ENCODE assay signal across 25 cellular contexts in the genomic region with DNA sequence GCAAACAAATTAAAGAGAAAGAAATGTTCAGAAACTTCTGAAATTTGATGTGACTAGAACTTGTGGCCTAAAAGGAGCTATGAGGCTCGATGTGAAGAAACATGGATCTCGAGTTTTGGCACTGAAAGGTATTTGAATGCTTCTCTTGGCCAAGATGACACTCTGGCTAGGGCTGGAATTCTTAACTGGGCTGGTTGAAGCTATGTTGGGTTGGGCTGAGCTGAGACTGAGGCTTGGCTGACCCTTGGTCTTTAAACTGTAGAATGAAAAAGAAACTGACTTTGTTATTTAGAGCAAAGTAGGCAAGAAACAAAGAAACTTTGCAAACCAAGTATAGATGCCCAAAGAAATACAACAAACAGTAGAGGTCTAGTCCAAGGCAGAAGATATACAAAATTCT. TPM values are rescaled to one million over a fixed set of nuclear protein-coding genes. Genes with fewer than 3 reads are reported as not detected.
DNase-seq lines count a peak whose midpoint lies in the region; ATAC-seq and TF ChIP-seq lines count a peak whose summit lies in the region.
"Had no signal": no experiment of that assay in that cellular context is flagged by ENCODE, and none has a peak within 500 bp of the region (broad histone marks: within the 10 kb centered on the region; RNA-seq: fewer than 3 reads in every experiment).

No MANE protein-coding gene starts in this region.

- BruUV-seq in mammary epithelial cell (replicated peaks; lab: Mats Ljungman, UMichigan): no TSS peak

- peaks cover 19% of the 10 kb centered on the region for H3K27me3 Mint-ChIP-seq in activated T-helper 2 cell treated with anti-CD3 and anti-CD28 coated beads, Interferon-gamma antibody, Interleukin-2, Interleukin-4, amounts not matched to agents 10 μg/mL and 5 μg/mL and 100 μg/mL, durations not matched to agents 14 hours and 24 hours and 36 hours (ENCODE audit: low read depth)

- 37 to 41% methylated on average over 2 of the region's 2 CpGs for WGBS in GM23248 (ENCODE audit: low coverage in 1 of 2, low lambda C conversion rate in 2 of 2, missing lambda C conversion rate in 2 of 2), 2 experiments
- 96% methylated on average over 2 of the region's 2 CpGs for WGBS in mammary epithelial cell (ENCODE audit: low coverage, missing lambda C conversion rate)

- TF ChIP-seq CTCF in mammary epithelial cell (conservative IDR thresholded peaks at IDR 0.05 in 1 of 2, IDR thresholded peaks at IDR 0.05 in 1 of 2; ENCODE audit: extremely low read depth in 1 of 2, insufficient read depth in 1 of 2, low read depth in 1 of 2, low read length in 2 of 2) (no peak), osteoblast (IDR thresholded peaks at IDR 0.05; ENCODE audit: extremely low read depth, low read depth, low read length) (no peak)

- H3K27ac ChIP-seq in GM23248: no peak overlapping the region
- no peak overlapping the region for H3K27ac ChIP-seq in mammary epithelial cell (ENCODE audit: insufficient read depth, low read depth, low read length)
- H3K27ac ChIP-seq in osteoblast (ENCODE audit: low read depth, low read length): no peak overlapping the region
- H3K27ac ChIP-seq: A549, HL-60 had no signal

- no peaks in the 10 kb centered on the region for H3K36me3 Mint-ChIP-seq in activated T-helper 2 cell treated with anti-CD3 and anti-CD28 coated beads, Interferon-gamma antibody, Interleukin-2, Interleukin-4, amounts not matched to agents 10 μg/mL and 5 μg/mL and 100 μg/mL, durations not matched to agents 14 hours and 24 hours and 36 hours (ENCODE audit: low read depth)
- H3K36me3 Mint-ChIP-seq: CD4-positive, CD25-positive, alpha-beta regulatory T cell had no signal

- dilution Hi-C loops in mammary epithelial cell (cut with HindIII; ENCODE audit: low sequenced_read_pairs): no loop called here

- DNase-seq in GM23248: no peak
- DNase-seq in mammary epithelial cell: no peak
- DNase-seq in left lobe of liver (ENCODE audit: low spot score): no peak
- DNase-seq in osteoblast (ENCODE audit: insufficient read length, low spot score, missing footprints): no peak
- no peak for DNase-seq in ureter (ENCODE audit: low spot score)
- no peak for DNase-seq in activated T-helper 2 cell treated with anti-CD3 and anti-CD28 coated beads, Interferon-gamma antibody, Interleukin-2, Interleukin-4, amounts not matched to agents 10 μg/mL and 5 μg/mL and 100 μg/mL, durations not matched to agents 14 hours and 24 hours and 36 hours (ENCODE audit: low spot score)
- DNase-seq in retina: no peak
- DNase-seq: CD4-positive, CD25-positive, alpha-beta regulatory T cell; EL; GOT3; HCEC 1CT; KG1; NCI-H1105; NCI-H2029 treated with DMSO at 0.1 percent for 48 hours; NCI-H2171; NCI-H345; NCI-H524; NCI-H82; SHP77 had no signal

- CTCF ChIA-PET in mammary epithelial cell (lab: Charles Lee; ENCODE audit: low non-redundant PET): no interaction called here

- no peaks in the 10 kb centered on the region for H3K9me3 Mint-ChIP-seq in activated T-helper 2 cell treated with anti-CD3 and anti-CD28 coated beads, Interferon-gamma antibody, Interleukin-2, Interleukin-4, amounts not matched to agents 10 μg/mL and 5 μg/mL and 100 μg/mL, durations not matched to agents 14 hours and 24 hours and 36 hours

- H3K36me3 ChIP-seq in GM23248 (ENCODE audit: low read depth): no peaks in the 10 kb centered on the region
- H3K36me3 ChIP-seq in mammary epithelial cell (ENCODE audit: insufficient read depth, low read length): no peaks in the 10 kb centered on the region
- no peaks in the 10 kb centered on the region for H3K36me3 ChIP-seq in osteoblast (ENCODE audit: insufficient read depth, low read length)

- H3K9me3 ChIP-seq in GM23248 (ENCODE audit: low read depth): no peaks in the 10 kb centered on the region
- no peaks in the 10 kb centered on the region for H3K9me3 ChIP-seq in mammary epithelial cell (replicated peaks; ENCODE audit: insufficient read depth, low read length)
- no peaks in the 10 kb centered on the region for H3K9me3 ChIP-seq in osteoblast (ENCODE audit: low read depth, low read length)
- H3K9me3 ChIP-seq: A549 had no signal

- H3K4me1 Mint-ChIP-seq in activated T-helper 2 cell treated with anti-CD3 and anti-CD28 coated beads, Interferon-gamma antibody, Interleukin-2, Interleukin-4, amounts not matched to agents 10 μg/mL and 5 μg/mL and 100 μg/mL, durations not matched to agents 14 hours and 24 hours and 36 hours (ENCODE audit: low read depth): no peaks in the 10 kb centered on the region
- H3K4me1 Mint-ChIP-seq: CD4-positive, CD25-positive, alpha-beta regulatory T cell had no signal

- no peak overlapping the region for H3K4me3 Mint-ChIP-seq in activated T-helper 2 cell treated with anti-CD3 and anti-CD28 coated beads, Interferon-gamma antibody, Interleukin-2, Interleukin-4, amounts not matched to agents 10 μg/mL and 5 μg/mL and 100 μg/mL, durations not matched to agents 14 hours and 24 hours and 36 hours (ENCODE audit: low read depth)
- H3K4me3 Mint-ChIP-seq: CD4-positive, CD25-positive, alpha-beta regulatory T cell had no signal

- H2AFZ ChIP-seq in GM23248: peak overlapping the region; percentile 36
- peak overlapping the region; percentile 4 for H2AFZ ChIP-seq in mammary epithelial cell (ENCODE audit: low read depth, low read length)
- peak overlapping the region; percentile 17 for H2AFZ ChIP-seq in osteoblast (ENCODE audit: low read length)

- no peaks in the 10 kb centered on the region for H3K4me1 ChIP-seq in GM23248 (ENCODE audit: insufficient read depth)
- peaks cover 18% of the 10 kb centered on the region for H3K4me1 ChIP-seq in mammary epithelial cell (ENCODE audit: insufficient read depth, low read length)
- peaks cover 2% of the 10 kb centered on the region for H3K4me1 ChIP-seq in osteoblast (ENCODE audit: insufficient read depth, low read length)
- H3K4me1 ChIP-seq: A549 had no signal

- ATAC-seq in left lobe of liver (peak; percentile 70), HG02623 (IDR thresholded peaks at IDR 0.05; ENCODE audit: unreplicated experiment) (no peak)
- ATAC-seq: A549 had no signal

- H3K27me3 ChIP-seq in GM23248 (replicated peaks; ENCODE audit: insufficient read depth) (no peaks in the 10 kb centered on the region), mammary epithelial cell (ENCODE audit: insufficient read depth, low read length) (no peaks in the 10 kb centered on the region), osteoblast (ENCODE audit: insufficient read depth, low read length) (no peaks in the 10 kb centered on the region)

- H3K9ac ChIP-seq in GM23248 (no peak overlapping the region), mammary epithelial cell (ENCODE audit: insufficient read depth, low read length) (no peak overlapping the region)

- no peak overlapping the region for H3K4me3 ChIP-seq in GM23248
- no peak overlapping the region for H3K4me3 ChIP-seq in mammary epithelial cell (replicated peaks in 1 of 3; ENCODE audit: insufficient read depth in 1 of 3, low read depth in 2 of 3, low read length in 3 of 3)
- no peak overlapping the region for H3K4me3 ChIP-seq in osteoblast (ENCODE audit: insufficient read depth, low read length)
- H3K4me3 ChIP-seq: A549 had no signal

- H3K4me2 ChIP-seq in GM23248 (ENCODE audit: unreplicated experiment) (no peak overlapping the region), mammary epithelial cell (ENCODE audit: insufficient read depth, low read depth, low read length) (no peak overlapping the region), osteoblast (ENCODE audit: insufficient read depth, low read length) (no peak overlapping the region)
- H3K4me2 ChIP-seq: A549 had no signal

- H3K9me2 ChIP-seq in GM23248 (ENCODE audit: insufficient read depth): no peaks in the 10 kb centered on the region

- H3F3A ChIP-seq in GM23248 (ENCODE audit: insufficient read depth): no peaks in the 10 kb centered on the region

- in situ Hi-C loops in GM23248 (cut with MboI) (no loop called here), mammary epithelial cell (cut with MboI; ENCODE audit: low sequenced_read_pairs in 2 of 2) (no loop called here)

- no peaks in the 10 kb centered on the region for H4K20me1 ChIP-seq in GM23248 (ENCODE audit: insufficient read depth)
- no peaks in the 10 kb centered on the region for H4K20me1 ChIP-seq in mammary epithelial cell (ENCODE audit: insufficient read depth, low read length)
- no peaks in the 10 kb centered on the region for H4K20me1 ChIP-seq in osteoblast (ENCODE audit: insufficient read depth, low read length)

- intact Hi-C loops in mammary epithelial cell (cut with micrococcal nuclease): no loop called here
- intact Hi-C loops in activated T-helper 2 cell treated with anti-CD3 and anti-CD28 coated beads, Interferon-gamma antibody, Interleukin-2, Interleukin-4, amounts not matched to agents 10 μg/mL and 5 μg/mL and 100 μg/mL, durations not matched to agents 14 hours and 24 hours and 36 hours (cut with micrococcal nuclease): no loop called here

- H3K79me2 ChIP-seq in GM23248 (ENCODE audit: insufficient read depth): no peaks in the 10 kb centered on the region
- no peaks in the 10 kb centered on the region for H3K79me2 ChIP-seq in mammary epithelial cell (ENCODE audit: insufficient read depth, low read length)
- no peaks in the 10 kb centered on the region for H3K79me2 ChIP-seq in osteoblast (ENCODE audit: insufficient read depth, low read length)

- no peak overlapping the region for H3K27ac Mint-ChIP-seq in activated T-helper 2 cell treated with anti-CD3 and anti-CD28 coated beads, Interferon-gamma antibody, Interleukin-2, Interleukin-4, amounts not matched to agents 10 μg/mL and 5 μg/mL and 100 μg/mL, durations not matched to agents 14 hours and 24 hours and 36 hours
- H3K27ac Mint-ChIP-seq: CD4-positive, CD25-positive, alpha-beta regulatory T cell had no signal

RNA-seq across cellular contexts. Expression of a gene that starts 28.1 kb away (rescaled TPM):
- 0.11 TPM in 1 of 2 replicates, not detected in the other for total RNA-seq in GM23248 (2014; rRNA removed; shearing (Covaris generic))
- not detected in 2 replicates for polyA plus RNA-seq in GM23248 (2016; fragmentation: Nextera tagmentation; extraction: Ambion mirVana)
- 1 to 10 TPM in 1 of 2 donors, under 1 TPM in 1; 0.33 to 1.3 TPM for total RNA-seq in mammary epithelial cell
- 0.08 TPM for polyA plus RNA-seq in mammary epithelial cell
- not detected for polyA minus RNA-seq in mammary epithelial cell
- 1.2 TPM for total RNA-seq in left lobe of liver
- total RNA-seq in osteoblast: under 0.01 TPM in 1 of 2 replicates, not detected in the other
- 1.1 TPM for total RNA-seq in ureter
- not detected in 2 replicates for total RNA-seq in activated T-helper 2 cell treated with anti-CD3 and anti-CD28 coated beads, Interferon-gamma antibody, Interleukin-2, Interleukin-4, amounts not matched to agents 10 μg/mL and 5 μg/mL and 100 μg/mL, durations not matched to agents 14 hours and 24 hours and 36 hours
- total RNA-seq: CD4-positive, CD25-positive, alpha-beta regulatory T cell; HT-29; RPMI7951 had no signal
- polyA plus RNA-seq: BJ; CD4-positive, CD25-positive, alpha-beta regulatory T cell had no signal

RNA-seq across cellular contexts. Expression of a gene that starts 37.6 kb away (rescaled TPM):
- total RNA-seq in GM23248 (2014; rRNA removed; shearing (Covaris generic)): 0.32 and 0.38 TPM in 2 replicates
- polyA plus RNA-seq in GM23248 (2016; fragmentation: Nextera tagmentation; extraction: Ambion mirVana) (0.19 and 0.28 TPM in 2 replicates), mammary epithelial cell (8.6 TPM)
- total RNA-seq in mammary epithelial cell (10 to 100 TPM; 12.3 to 78.7 TPM), left lobe of liver (109 TPM), osteoblast (0.29 and 1.1 TPM in 2 replicates), ureter (64.2 TPM)
- polyA minus RNA-seq in mammary epithelial cell: 33.0 TPM
- total RNA-seq in activated T-helper 2 cell treated with anti-CD3 and anti-CD28 coated beads, Interferon-gamma antibody, Interleukin-2, Interleukin-4, amounts not matched to agents 10 μg/mL and 5 μg/mL and 100 μg/mL, durations not matched to agents 14 hours and 24 hours and 36 hours: 5.7 and 6.0 TPM in 2 replicates
